Comparison of ENCODE assay signal across 30 cellular contexts in the genomic region with DNA sequence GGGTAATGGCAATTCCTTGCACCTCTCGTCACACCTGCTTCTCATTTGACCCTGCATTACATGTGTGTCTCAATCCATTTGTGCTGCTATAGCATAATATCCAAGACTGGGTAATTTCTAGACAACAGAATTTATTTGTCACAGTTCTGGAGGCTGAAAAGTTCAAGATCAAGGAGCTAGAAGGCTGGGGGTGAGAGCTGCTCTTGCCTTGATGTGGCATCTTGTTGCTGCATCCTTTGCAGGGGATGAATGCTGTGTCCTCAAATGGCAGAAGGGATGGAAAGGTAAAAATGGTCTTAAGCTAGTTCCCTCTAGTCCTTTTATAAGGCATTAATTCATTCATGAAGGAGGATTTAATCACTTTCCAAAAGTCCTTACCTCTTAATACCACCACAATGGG.
"Had no signal": no experiment of that assay in that cellular context is flagged by ENCODE, and none has a peak within 500 bp of the region (broad histone marks: within the 10 kb centered on the region; RNA-seq: fewer than 3 reads in every experiment).

No MANE protein-coding gene starts in this region.

- H3K27ac ChIP-seq: brain microvascular endothelial cell, epithelial cell of prostate, esophagus squamous epithelium, gastroesophageal sphincter, heart right ventricle had no signal

- H3K4me3 ChIP-seq: esophagus squamous epithelium, gastroesophageal sphincter, heart right ventricle had no signal

- H3K36me3 Mint-ChIP-seq: activated CD4-positive, alpha-beta memory T cell treated with anti-CD3 and anti-CD28 coated beads for 36 hours; activated naive CD4-positive, alpha-beta T cell treated with anti-CD3 and anti-CD28 coated beads, Interleukin-2, amount 10 ng/mL, durations not matched to agents 7 days and 5 days; activated naive CD4-positive, alpha-beta T cell treated with anti-CD3 and anti-CD28 coated beads, Interleukin-2, amount 50 U/mL, for 72 hours; activated naive CD8-positive, alpha-beta T cell treated with anti-CD3 and anti-CD28 coated beads, Interleukin-2, amount 10 ng/mL, durations not matched to agents 7 days and 5 days had no signal

- H3K27ac Mint-ChIP-seq: activated CD4-positive, alpha-beta memory T cell treated with anti-CD3 and anti-CD28 coated beads for 36 hours; activated CD4-positive, alpha-beta T cell treated with anti-CD3 and anti-CD28 coated beads for 36 hours; activated CD4-positive, alpha-beta T cell treated with anti-CD3 and anti-CD28 coated beads, Interleukin-2, amount 10 ng/mL, durations not matched to agents 24 days and 14 days; activated CD8-positive, alpha-beta T cell treated with anti-CD3 and anti-CD28 coated beads, Interleukin-2, amount 10 ng/mL, durations not matched to agents 7 days and 5 days; activated naive CD4-positive, alpha-beta T cell treated with anti-CD3 and anti-CD28 coated beads, Interleukin-2, amount 10 ng/mL, durations not matched to agents 7 days and 5 days; activated naive CD4-positive, alpha-beta T cell treated with anti-CD3 and anti-CD28 coated beads, Interleukin-2, amount 50 U/mL, for 72 hours; activated naive CD8-positive, alpha-beta T cell treated with anti-CD3 and anti-CD28 coated beads, Interleukin-2, amount 10 ng/mL, durations not matched to agents 7 days and 5 days; activated T-cell treated with anti-CD3 and anti-CD28 coated beads, Interleukin-2, amount 50 U/mL, for 24 hours; activated T-cell treated with anti-CD3 and anti-CD28 coated beads, Interleukin-2, amount 50 U/mL, for 72 hours; effector memory CD8-positive, alpha-beta T cell; T-helper 17 cell; T-helper 2 cell treated with Interferon-gamma antibody and Interleukin-4, amounts not matched to agents 5 μg/mL and 100 μg/mL, for 36 hours had no signal

- H3K9me3 Mint-ChIP-seq: T-helper 2 cell treated with Interferon-gamma antibody and Interleukin-4, amounts not matched to agents 5 μg/mL and 100 μg/mL, for 36 hours had no signal

- DNase-seq: activated CD4-positive, alpha-beta memory T cell treated with anti-CD3 and anti-CD28 coated beads for 36 hours; activated CD4-positive, alpha-beta T cell treated with anti-CD3 and anti-CD28 coated beads for 36 hours; activated CD4-positive, alpha-beta T cell treated with anti-CD3 and anti-CD28 coated beads, Interleukin-2, amount 10 ng/mL, durations not matched to agents 24 days and 14 days; activated CD4-positive, CD25-positive, alpha-beta regulatory T cell; activated CD4-positive, CD25-positive, alpha-beta regulatory T cell treated with anti-CD3 and anti-CD28 coated beads, Interleukin-2, amount 50 U/mL, for 72 hours; activated CD8-positive, alpha-beta memory T cell treated with anti-CD3 and anti-CD28 coated beads, Interleukin-2, amount 50 U/mL, for 48 hours; activated CD8-positive, alpha-beta T cell treated with anti-CD3 and anti-CD28 coated beads, Interleukin-2, amount 10 ng/mL, durations not matched to agents 7 days and 5 days; activated gamma-delta T cell; activated naive CD4-positive, alpha-beta T cell; activated naive CD4-positive, alpha-beta T cell treated with anti-CD3 and anti-CD28 coated beads, Interleukin-2, amount 10 ng/mL, durations not matched to agents 7 days and 5 days; activated naive CD8-positive, alpha-beta T cell treated with anti-CD3 and anti-CD28 coated beads, Interleukin-2, amount 10 ng/mL, durations not matched to agents 7 days and 5 days; activated T-cell treated with anti-CD3 and anti-CD28 coated beads for 4 hours; activated T-cell treated with anti-CD3 and anti-CD28 coated beads, Interleukin-2, amount 50 U/mL, for 24 hours; activated T-cell treated with anti-CD3 and anti-CD28 coated beads, Interleukin-2, amount 50 U/mL, for 72 hours; brain microvascular endothelial cell; caudate nucleus; cortex of kidney; dermis blood vessel endothelial cell; effector CD4-positive, alpha-beta T cell; effector memory CD8-positive, alpha-beta T cell; esophagus squamous epithelium; foreskin melanocyte; heart right ventricle; T-helper 1 cell; T-helper 17 cell; T1000 had no signal

- H3K36me3 ChIP-seq: brain microvascular endothelial cell, esophagus squamous epithelium, gastroesophageal sphincter, heart right ventricle had no signal

- H3K4me1 Mint-ChIP-seq: activated CD4-positive, alpha-beta T cell treated with anti-CD3 and anti-CD28 coated beads for 36 hours; activated CD4-positive, alpha-beta T cell treated with anti-CD3 and anti-CD28 coated beads, Interleukin-2, amount 10 ng/mL, durations not matched to agents 24 days and 14 days; activated naive CD4-positive, alpha-beta T cell treated with anti-CD3 and anti-CD28 coated beads, Interleukin-2, amount 10 ng/mL, durations not matched to agents 7 days and 5 days; activated naive CD8-positive, alpha-beta T cell treated with anti-CD3 and anti-CD28 coated beads, Interleukin-2, amount 10 ng/mL, durations not matched to agents 7 days and 5 days; T-helper 17 cell had no signal

- H3K27me3 ChIP-seq: brain microvascular endothelial cell, esophagus squamous epithelium, gastroesophageal sphincter, heart right ventricle had no signal

- ATAC-seq: activated CD4-positive, alpha-beta T cell treated with anti-CD3 and anti-CD28 coated beads for 36 hours; activated CD8-positive, alpha-beta T cell treated with anti-CD3 and anti-CD28 coated beads, Interleukin-2, amount 10 ng/mL, durations not matched to agents 7 days and 5 days; activated naive CD4-positive, alpha-beta T cell treated with anti-CD3 and anti-CD28 coated beads, Interleukin-2, amount 50 U/mL, for 72 hours; activated T-cell treated with anti-CD3 and anti-CD28 coated beads, Interleukin-2, amount 50 U/mL, for 72 hours; effector memory CD8-positive, alpha-beta T cell; gastroesophageal sphincter; heart right ventricle; T-helper 17 cell had no signal

- H3K4me1 ChIP-seq: esophagus squamous epithelium, gastroesophageal sphincter, heart right ventricle had no signal

- H3K4me3 Mint-ChIP-seq: activated CD4-positive, alpha-beta memory T cell treated with anti-CD3 and anti-CD28 coated beads for 36 hours; activated CD4-positive, alpha-beta T cell treated with anti-CD3 and anti-CD28 coated beads for 36 hours; activated CD4-positive, alpha-beta T cell treated with anti-CD3 and anti-CD28 coated beads, Interleukin-2, amount 10 ng/mL, durations not matched to agents 24 days and 14 days; activated CD8-positive, alpha-beta T cell treated with anti-CD3 and anti-CD28 coated beads, Interleukin-2, amount 10 ng/mL, durations not matched to agents 7 days and 5 days; activated naive CD4-positive, alpha-beta T cell treated with anti-CD3 and anti-CD28 coated beads, Interleukin-2, amount 10 ng/mL, durations not matched to agents 7 days and 5 days; activated naive CD8-positive, alpha-beta T cell treated with anti-CD3 and anti-CD28 coated beads, Interleukin-2, amount 10 ng/mL, durations not matched to agents 7 days and 5 days; activated T-cell treated with anti-CD3 and anti-CD28 coated beads, Interleukin-2, amount 50 U/mL, for 24 hours; activated T-cell treated with anti-CD3 and anti-CD28 coated beads, Interleukin-2, amount 50 U/mL, for 72 hours; effector memory CD8-positive, alpha-beta T cell; T-helper 17 cell; T-helper 2 cell treated with Interferon-gamma antibody and Interleukin-4, amounts not matched to agents 5 μg/mL and 100 μg/mL, for 36 hours had no signal

- H3K9me3 ChIP-seq: esophagus squamous epithelium had no signal

- H3K27me3 Mint-ChIP-seq: effector memory CD8-positive, alpha-beta T cell had no signal
